9 cellular contexts compared by ENCODE assay signal in genomic region chrX:28586291-28586690, GRCh38. TPM values are rescaled to one million over a fixed set of nuclear protein-coding genes. Genes with fewer than 3 reads are reported as not detected.
DNase-seq lines count a peak whose midpoint lies in the region; TF ChIP-seq lines count a peak whose summit lies in the region.
"Had no signal": no experiment of that assay in that cellular context is flagged by ENCODE, and none has a peak within 500 bp of the region (broad histone marks: within the 10 kb centered on the region; RNA-seq: fewer than 3 reads in every experiment).

No MANE protein-coding gene starts in this region.

- intact Hi-C loops in transverse colon (cut with DNase I; ENCODE audit: low total_unique reads), result no loop called here

- no peak overlapping the region for H3K23ac ChIP-seq in mesenchymal stem cell (ENCODE audit: low read length in 2 of 2)

- no peak overlapping the region for H3K4ac ChIP-seq in mesenchymal stem cell (ENCODE audit: low read depth in 1 of 2, low read length in 2 of 2)

- H4K91ac ChIP-seq in mesenchymal stem cell (ENCODE audit: low read length), result no peak overlapping the region

- no peak for TF ChIP-seq EP300 in transverse colon (IDR thresholded peaks at IDR 0.05; ENCODE audit: low read depth)

- no peak overlapping the region for H2BK15ac ChIP-seq in mesenchymal stem cell (ENCODE audit: low read depth, poor library complexity, severe bottlenecking)

- no peak overlapping the region for H3K18ac ChIP-seq in mesenchymal stem cell (ENCODE audit: low read depth in 1 of 2, low read length in 2 of 2)

- no peak overlapping the region for H3K9ac ChIP-seq in mesenchymal stem cell (ENCODE audit: low read length)

- no peak overlapping the region for H2BK5ac ChIP-seq in mesenchymal stem cell (ENCODE audit: low read depth, low read length, poor library complexity, severe bottlenecking)

- no peaks in the 10 kb centered on the region for H3K9me3 ChIP-seq in mesenchymal stem cell (ENCODE audit: control insufficient read depth, low read length)
- H3K9me3 ChIP-seq in transverse colon, result no peaks in the 10 kb centered on the region

- H3K4me1 ChIP-seq in mesenchymal stem cell (ENCODE audit: control insufficient read depth, insufficient read depth, low read depth, low read length), result no peaks in the 10 kb centered on the region
- H3K4me1 ChIP-seq in transverse colon, result no peaks in the 10 kb centered on the region

- DNase-seq in NCI-H1417 (lab: John Stamatoyannopoulos, UW) (peak; percentile 31 to 62 (median 38)), NCI-H1417 treated with DMSO at 0.1 percent for 48 hours (lab: John Stamatoyannopoulos, UW) (no peak), epithelial cell of proximal tubule (ENCODE audit: low read depth) (no peak), mesenchymal stem cell (peak; percentile 56), transverse colon (peak; percentile 10), OCI-M2 (lab: John Stamatoyannopoulos, UW; ENCODE audit: unreplicated experiment) (no peak), NCI-H82 (lab: John Stamatoyannopoulos, UW) (no peak), mesenteric fat pad (ENCODE audit: low spot score) (no peak)
- DNase-seq: NCI-H1436 had no signal

- H3K79me1 ChIP-seq in mesenchymal stem cell (replicated peaks; ENCODE audit: low read length, poor library complexity, severe bottlenecking), result no peaks in the 10 kb centered on the region

- H3K36me3 ChIP-seq in mesenchymal stem cell (ENCODE audit: control insufficient read depth in 1 of 2, insufficient read depth in 2 of 2, low read depth in 1 of 2, low read length in 2 of 2) (no peaks in the 10 kb centered on the region), transverse colon (no peaks in the 10 kb centered on the region)

- WGBS in mesenchymal stem cell, result 0% methylated on average over 4 of the region's 9 CpGs
- 39% methylated on average over 9 of the region's 9 CpGs; no CpG with 5 or more reads in 1 of the 2 donors for WGBS in transverse colon (ENCODE audit: low coverage in 1 of 2), 2 donors

- no peak overlapping the region for H2AFZ ChIP-seq in mesenchymal stem cell (ENCODE audit: low read depth, low read length)

- no peak overlapping the region for H2BK12ac ChIP-seq in mesenchymal stem cell (ENCODE audit: low read length in 2 of 2)

- H2BK120ac ChIP-seq in mesenchymal stem cell (ENCODE audit: low read depth, low read length), result no peak overlapping the region

- TF ChIP-seq CTCF in epithelial cell of proximal tubule (conservative IDR thresholded peaks at IDR 0.05; ENCODE audit: low read depth, low read length) (no peak), transverse colon (IDR thresholded peaks at IDR 0.05) (no peak)

- H3K4me3 ChIP-seq in epithelial cell of proximal tubule (ENCODE audit: low read depth, low read length) (peak overlapping the region; percentile 56), mesenchymal stem cell (ENCODE audit: insufficient read depth in 1 of 2, low read depth in 1 of 2, low read length in 2 of 2) (peak overlapping the region in 1 of 2 experiments; percentile 72), transverse colon (peak overlapping the region in 2 of 4 donors; percentile 16 to 36)

- H4K8ac ChIP-seq in mesenchymal stem cell (ENCODE audit: low read length), result no peak overlapping the region

- H3K27me3 ChIP-seq in mesenchymal stem cell (ENCODE audit: control insufficient read depth in 1 of 2, insufficient read depth in 1 of 2, low read length in 2 of 2) (peaks cover 0 to 34% of the 10 kb centered on the region in 2 experiments), transverse colon (no peaks in the 10 kb centered on the region)

- peak overlapping the region; percentile 70 for H3K4me2 ChIP-seq in mesenchymal stem cell (ENCODE audit: low read length, poor library complexity, severe bottlenecking)

- no peak overlapping the region for H2AK5ac ChIP-seq in mesenchymal stem cell (ENCODE audit: low read length, severe bottlenecking)

- no peak overlapping the region for H3K27ac ChIP-seq in mesenchymal stem cell (ENCODE audit: low read length, poor library complexity, severe bottlenecking)
- peak overlapping the region; percentile 26 to 55 (median 40) for H3K27ac ChIP-seq in transverse colon

- TF ChIP-seq POLR2A in transverse colon (IDR thresholded peaks at IDR 0.05), result no peak

- H3K14ac ChIP-seq in mesenchymal stem cell (ENCODE audit: low read length in 2 of 2), result no peak overlapping the region

- in situ Hi-C loops in transverse colon (cut with MboI; ENCODE audit: low pct_ligation_motif_present in 1 of 4, low pct_unique_long_range_greater_than_20kb in 1 of 4, low sequenced_read_pairs in 3 of 4), result no loop called here

RNA-seq across cellular contexts. Expression of gene IL1RAPL1, which starts 1.0 kb away (rescaled TPM):
- not detected in 2 replicates for total RNA-seq in epithelial cell of proximal tubule
- 0.48 TPM for polyA plus RNA-seq in mesenchymal stem cell (2013, experiment 1 of 2)
- 0.49 TPM for polyA plus RNA-seq in mesenchymal stem cell (2013, experiment 2 of 2)
- total RNA-seq in transverse colon, result under 1 TPM in 3 of 4 donors, not detected in 1; 0.14 to 0.32 (median 0.20) TPM
- not detected for total RNA-seq in mesenteric fat pad

Comparison
In these comparisons a context has a peak if more than half of its experiments do, and no peak if none do; other contexts are left out.
1. DNase-seq: peak in NCI-H1417 (3 of 3), mesenchymal stem cell (single experiment) and transverse colon (single experiment); none in NCI-H1417 treated with DMSO at 0.1 percent for 48 hours (single experiment), epithelial cell of proximal tubule (single experiment), OCI-M2 (single experiment), NCI-H82 (single experiment) and mesenteric fat pad (single experiment).